ENCODE assay signal across 26 cellular contexts in the genomic region with DNA sequence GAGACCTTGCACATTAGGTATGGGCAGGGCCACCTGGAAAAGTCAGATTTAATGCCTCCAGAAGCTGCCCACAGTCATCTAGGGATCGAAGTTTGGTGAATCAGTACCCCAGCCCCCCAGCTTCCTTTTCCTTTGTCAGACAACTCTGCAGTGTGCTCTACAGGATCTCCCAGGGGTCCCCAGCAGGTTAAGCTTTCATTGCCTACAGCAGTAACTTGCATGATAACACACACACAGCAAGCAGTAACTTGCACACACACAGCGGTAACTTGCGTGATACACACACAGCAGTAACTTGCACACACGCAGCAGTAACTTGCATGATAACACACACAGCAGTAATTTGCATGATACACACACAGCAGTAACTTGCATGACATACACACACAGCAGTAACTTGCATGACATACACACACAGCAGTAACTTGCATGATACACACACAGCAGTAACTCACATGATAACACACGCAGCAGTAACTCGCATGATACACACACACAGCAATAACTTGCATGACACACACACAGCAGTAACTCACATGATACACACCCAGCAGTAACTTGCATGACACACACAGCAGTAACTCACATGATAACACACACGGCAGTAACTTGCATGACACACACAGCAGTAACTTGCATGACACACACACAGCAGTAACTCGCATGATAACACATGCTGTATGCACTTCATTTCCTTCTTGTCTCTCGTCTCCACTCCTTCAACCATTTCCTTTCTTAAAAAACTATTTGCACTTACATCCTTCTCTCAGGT.
A peak's percentile ranks its signal among the peaks of the same experiment; 100 is the strongest.
DNase-seq lines count a peak whose midpoint lies in the region; ATAC-seq and TF ChIP-seq lines count a peak whose summit lies in the region.
"Had no signal": no experiment of that assay in that cellular context is flagged by ENCODE, and none has a peak within 500 bp of the region (broad histone marks: within the 10 kb centered on the region; RNA-seq: fewer than 3 reads in every experiment).

No MANE protein-coding gene starts in this region.

- peak overlapping the region; percentile 84 for H3K27ac Mint-ChIP-seq in WTC11
- H3K27ac Mint-ChIP-seq: activated CD4-positive, alpha-beta T cell treated with anti-CD3 and anti-CD28 coated beads, Interleukin-2, amount 10 ng/mL, durations not matched to agents 24 days and 14 days; stimulated activated naive CD8-positive, alpha-beta T cell treated with anti-CD3 and anti-CD28 coated beads, Interleukin-15, Interleukin-2, amounts not matched to agents 100 ng/mL and 50 ng/mL, for 24 hours; type B pancreatic cell had no signal

- no peaks in the 10 kb centered on the region for H4K20me1 ChIP-seq in BLaER1 treated with 17β-estradiol and CSF1 and Interleukin-3, amounts not matched to agents 10 nM and 100 nM
- H4K20me1 ChIP-seq in smooth muscle cell (ENCODE audit: low read depth), result no peaks in the 10 kb centered on the region
- no peaks in the 10 kb centered on the region for H4K20me1 ChIP-seq in Karpas-422 (ENCODE audit: insufficient read depth, low read depth, low read length)

- H3K9me3 Mint-ChIP-seq in WTC11, result peaks cover 6% of the 10 kb centered on the region; the same call in 1 of the 2 replicates
- H3K9me3 Mint-ChIP-seq: activated CD4-positive, alpha-beta T cell treated with anti-CD3 and anti-CD28 coated beads, Interleukin-2, amount 10 ng/mL, durations not matched to agents 24 days and 14 days; central memory CD8-positive, alpha-beta T cell; neural crest cell; stimulated activated naive CD8-positive, alpha-beta T cell treated with anti-CD3 and anti-CD28 coated beads, Interleukin-15, Interleukin-2, amounts not matched to agents 100 ng/mL and 50 ng/mL, for 24 hours; type B pancreatic cell had no signal

- no peaks in the 10 kb centered on the region; a peak in 1 of 22 replicates for H3K27me3 ChIP-seq in BLaER1 treated with 17β-estradiol and CSF1 and Interleukin-3, amounts not matched to agents 10 nM and 100 nM
- H3K27me3 ChIP-seq in iPS-20b (ENCODE audit: insufficient read depth, low read length) (no peaks in the 10 kb centered on the region), smooth muscle cell (ENCODE audit: low read depth) (no peaks in the 10 kb centered on the region), Karpas-422 (ENCODE audit: low read length) (no peaks in the 10 kb centered on the region)
- H3K27me3 ChIP-seq: Peyer's patch had no signal

- no peak overlapping the region for H2AFZ ChIP-seq in smooth muscle cell (ENCODE audit: low read depth)
- no peak overlapping the region for H2AFZ ChIP-seq in Karpas-422 (ENCODE audit: low read length)

- no peak overlapping the region for H3K27ac ChIP-seq in BLaER1 treated with 17β-estradiol and CSF1 and Interleukin-3, amounts not matched to agents 10 nM and 100 nM
- H3K27ac ChIP-seq in iPS-20b (ENCODE audit: low read length) (peak overlapping the region; percentile 32), smooth muscle cell (ENCODE audit: low read depth) (no peak overlapping the region), Karpas-422 (ENCODE audit: low read length) (no peak overlapping the region)
- H3K27ac ChIP-seq: Peyer's patch had no signal

- peaks cover 26 to 38% (median 32%) of the 10 kb centered on the region in 10 experiments for H3K4me1 ChIP-seq in BLaER1 treated with 17β-estradiol and CSF1 and Interleukin-3, amounts not matched to agents 10 nM and 100 nM
- H3K4me1 ChIP-seq in iPS-20b (ENCODE audit: insufficient read depth, low read length) (peaks cover 31% of the 10 kb centered on the region), smooth muscle cell (ENCODE audit: low read depth) (peaks cover 15% of the 10 kb centered on the region), Karpas-422 (ENCODE audit: low read length) (no peaks in the 10 kb centered on the region)

- H3K4me3 Mint-ChIP-seq in WTC11, result 0 out of 2 replicates have a peak overlapping the region, but pooled peaks have one; percentile 2
- H3K4me3 Mint-ChIP-seq: activated CD4-positive, alpha-beta T cell treated with anti-CD3 and anti-CD28 coated beads, Interleukin-2, amount 10 ng/mL, durations not matched to agents 24 days and 14 days; central memory CD8-positive, alpha-beta T cell; neural crest cell; stimulated activated naive CD8-positive, alpha-beta T cell treated with anti-CD3 and anti-CD28 coated beads, Interleukin-15, Interleukin-2, amounts not matched to agents 100 ng/mL and 50 ng/mL, for 24 hours had no signal

- peak overlapping the region; percentile 26 to 66 (median 38); a peak in 21 of 22 replicates for H3K4me2 ChIP-seq in BLaER1 treated with 17β-estradiol and CSF1 and Interleukin-3, amounts not matched to agents 10 nM and 100 nM
- H3K4me2 ChIP-seq in smooth muscle cell (no peak overlapping the region), Karpas-422 (ENCODE audit: low read depth, low read length, poor library complexity, severe bottlenecking) (no peak overlapping the region)

- POLR2A ChIA-PET in WTC11 (lab: Charles Lee), result interaction anchor here (1.1 kb wide), 1 partner anchor 16 kb away, joined by 3 read pairs; no protein-coding TSS in a partner anchor

- H3K27me3 Mint-ChIP-seq in WTC11 (ENCODE audit: low read depth), result peaks cover 2% of the 10 kb centered on the region; the same call in 1 of the 2 replicates

- 79% methylated on average over 9 of the region's 9 CpGs for WGBS in smooth muscle cell (ENCODE audit: low lambda C conversion rate)

- DNase-seq in HT1080 (ENCODE audit: low read depth) (peak; percentile 20), WTC11 (ENCODE audit: low spot score) (no peak), smooth muscle cell (lab: John Stamatoyannopoulos, UW; ENCODE audit: unreplicated experiment) (no peak), Karpas-422 (no peak), NCI-H1092 (lab: John Stamatoyannopoulos, UW) (no peak)
- DNase-seq: activated CD4-positive, alpha-beta T cell treated with anti-CD3 and anti-CD28 coated beads, Interleukin-2, amount 10 ng/mL, durations not matched to agents 24 days and 14 days; activated CD8-positive, alpha-beta memory T cell treated with anti-CD3 and anti-CD28 coated beads, Interleukin-2, amount 50 U/mL, for 4 hours; activated gamma-delta T cell treated with Interleukin-2 at 50 U/mL for 16 hours; amygdala; DND-41; effector memory CD4-positive, alpha-beta T cell; Kasumi-1; left cardiac atrium; midbrain; NCI-H1417 treated with DMSO at 0.1 percent for 48 hours; NCI-H774; Peyer's patch; T1000 had no signal

- H3F3A ChIP-seq in smooth muscle cell (ENCODE audit: low read depth), result peaks cover 7% of the 10 kb centered on the region

- H3K79me2 ChIP-seq in smooth muscle cell (ENCODE audit: low read depth), result no peaks in the 10 kb centered on the region
- H3K79me2 ChIP-seq in Karpas-422 (ENCODE audit: low read length), result no peaks in the 10 kb centered on the region

- H3K36me3 Mint-ChIP-seq in WTC11, result no peaks in the 10 kb centered on the region
- H3K36me3 Mint-ChIP-seq: type B pancreatic cell had no signal

- H3K9me3 ChIP-seq in BLaER1 treated with 17β-estradiol and CSF1 and Interleukin-3, amounts not matched to agents 10 nM and 100 nM (replicated peaks in 1 of 11), result no peaks in the 10 kb centered on the region
- H3K9me3 ChIP-seq in iPS-20b (ENCODE audit: insufficient read depth, low read depth, low read length) (no peaks in the 10 kb centered on the region), smooth muscle cell (replicated peaks; ENCODE audit: low read depth) (no peaks in the 10 kb centered on the region), Karpas-422 (ENCODE audit: low read length) (no peaks in the 10 kb centered on the region)
- H3K9me3 ChIP-seq: HAP-1, Peyer's patch had no signal

- CTCF ChIA-PET in WTC11 (lab: Charles Lee), result interaction anchor here (0.6 to 3.2 kb wide), 7 partner anchors 40 to 178 kb away, joined by 3 to 15 read pairs (median 3); no protein-coding TSS in a partner anchor

- ATAC-seq in WTC11, result no peak
- ATAC-seq in activated CD4-positive, CD25-positive, alpha-beta regulatory T cell treated with anti-CD3 and anti-CD28 coated beads, Interleukin-2, amount 50 U/mL, for 24 hours, result no peak

- peaks cover 61% of the 10 kb centered on the region for H3K4me1 Mint-ChIP-seq in WTC11

- TF ChIP-seq CTCF in WTC11 (IDR thresholded peaks at IDR 0.05), result no peak
- TF ChIP-seq CTCF in smooth muscle cell (IDR thresholded peaks at IDR 0.05; ENCODE audit: borderline replicate concordance, insufficient read depth, poor library complexity, severe bottlenecking), result no peak

- no peak overlapping the region for H3K4me3 ChIP-seq in BLaER1 treated with 17β-estradiol and CSF1 and Interleukin-3, amounts not matched to agents 10 nM and 100 nM
- peak overlapping the region; percentile 38; the same call in 1 of the 2 replicates for H3K4me3 ChIP-seq in iPS-20b (ENCODE audit: low read length)
- no peak overlapping the region for H3K4me3 ChIP-seq in smooth muscle cell
- no peak overlapping the region for H3K4me3 ChIP-seq in Karpas-422 (ENCODE audit: low read length)
- H3K4me3 ChIP-seq: HAP-1, Peyer's patch had no signal

- H3K9me2 ChIP-seq in Karpas-422 (replicated peaks; ENCODE audit: insufficient read depth, low read length), result no peaks in the 10 kb centered on the region

- no peaks in the 10 kb centered on the region for H3K36me3 ChIP-seq in BLaER1 treated with 17β-estradiol and CSF1 and Interleukin-3, amounts not matched to agents 10 nM and 100 nM
- H3K36me3 ChIP-seq in iPS-20b (ENCODE audit: insufficient read depth, low read depth, low read length), result no peaks in the 10 kb centered on the region
- H3K36me3 ChIP-seq in smooth muscle cell (ENCODE audit: low read depth), result no peaks in the 10 kb centered on the region
- no peaks in the 10 kb centered on the region for H3K36me3 ChIP-seq in Karpas-422 (ENCODE audit: insufficient read depth, low read length)
- H3K36me3 ChIP-seq: HAP-1, Peyer's patch had no signal

- H3K9ac ChIP-seq in BLaER1 treated with 17β-estradiol and CSF1 and Interleukin-3, amounts not matched to agents 10 nM and 100 nM, result no peak overlapping the region
- H3K9ac ChIP-seq in iPS-20b (ENCODE audit: low read depth, low read length), result peak overlapping the region; percentile 49; the same call in 1 of the 2 replicates
- no peak overlapping the region for H3K9ac ChIP-seq in smooth muscle cell (ENCODE audit: low read depth)
- no peak overlapping the region for H3K9ac ChIP-seq in Karpas-422 (ENCODE audit: low read length)

TF ChIP-seq in WTC11, 78 proteins besides CTCF, POLR2A, EP300 and RAD21 (continues in another document):
- TF ChIP-seq, protein P1, sequence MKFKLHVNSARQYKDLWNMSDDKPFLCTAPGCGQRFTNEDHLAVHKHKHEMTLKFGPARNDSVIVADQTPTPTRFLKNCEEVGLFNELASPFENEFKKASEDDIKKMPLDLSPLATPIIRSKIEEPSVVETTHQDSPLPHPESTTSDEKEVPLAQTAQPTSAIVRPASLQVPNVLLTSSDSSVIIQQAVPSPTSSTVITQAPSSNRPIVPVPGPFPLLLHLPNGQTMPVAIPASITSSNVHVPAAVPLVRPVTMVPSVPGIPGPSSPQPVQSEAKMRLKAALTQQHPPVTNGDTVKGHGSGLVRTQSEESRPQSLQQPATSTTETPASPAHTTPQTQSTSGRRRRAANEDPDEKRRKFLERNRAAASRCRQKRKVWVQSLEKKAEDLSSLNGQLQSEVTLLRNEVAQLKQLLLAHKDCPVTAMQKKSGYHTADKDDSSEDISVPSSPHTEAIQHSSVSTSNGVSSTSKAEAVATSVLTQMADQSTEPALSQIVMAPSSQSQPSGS (CRISPR knock-in tag; IDR thresholded peaks at IDR 0.05; ENCODE audit: borderline replicate concordance, low read depth), result no peak
- TF ChIP-seq GTF2I (CRISPR knock-in tag; conservative IDR thresholded peaks at IDR 0.05), result no peak

Comparison
In these comparisons a context has a peak if more than half of its experiments do, and no peak if none do; other contexts are left out.
1. H3K4me2 ChIP-seq: peak in BLaER1 treated with 17β-estradiol and CSF1 and Interleukin-3, amounts not matched to agents 10 nM and 100 nM (11 of 11); none in smooth muscle cell (single experiment) and Karpas-422 (single experiment).